14 cellular contexts compared by ENCODE assay signal in genomic region chr17:72123496-72123963, GRCh38. TPM values are rescaled to one million over a fixed set of nuclear protein-coding genes. Genes with fewer than 3 reads are reported as not detected.
A peak's percentile ranks its signal among the peaks of the same experiment; 100 is the strongest.
DNase-seq lines count a peak whose midpoint lies in the region; ATAC-seq, FAIRE-seq and TF ChIP-seq lines count a peak whose summit lies in the region.
"Had no signal": no experiment of that assay in that cellular context is flagged by ENCODE, and none has a peak within 500 bp of the region (broad histone marks: within the 10 kb centered on the region; RNA-seq: fewer than 3 reads in every experiment).

No MANE protein-coding gene starts in this region.

- H3K4me1 Mint-ChIP-seq in activated T-cell treated with anti-CD3 and anti-CD28 coated beads, Interleukin-2, amount 50 U/mL, for 4 hours (ENCODE audit: low read depth), result peaks cover 2% of the 10 kb centered on the region
- peaks cover 6% of the 10 kb centered on the region for H3K4me1 Mint-ChIP-seq in activated CD4-positive, alpha-beta memory T cell treated with anti-CD3 and anti-CD28 coated beads for 36 hours (ENCODE audit: low read depth)

- ATAC-seq in activated T-cell treated with anti-CD3 and anti-CD28 coated beads, Interleukin-2, amount 50 U/mL, for 4 hours, result no peak
- no peak for ATAC-seq in GM21619 (IDR thresholded peaks at IDR 0.05; ENCODE audit: unreplicated experiment)
- ATAC-seq: gastrocnemius medialis had no signal

- H3K27me3 ChIP-seq in HUES6 (ENCODE audit: control insufficient read depth, insufficient read depth, low read length) (peaks cover 55% of the 10 kb centered on the region), mammary epithelial cell (ENCODE audit: insufficient read depth, low read length) (no peaks in the 10 kb centered on the region), kidney epithelial cell (ENCODE audit: control insufficient read depth, insufficient read depth, low read length) (no peaks in the 10 kb centered on the region), small intestine (ENCODE audit: control insufficient read depth in 2 of 2, insufficient read depth in 2 of 2, low read length in 2 of 2) (peaks cover 0 to 29% of the 10 kb centered on the region in 2 donors)

- TF ChIP-seq CTCF in mammary epithelial cell (conservative IDR thresholded peaks at IDR 0.05 in 1 of 2, IDR thresholded peaks at IDR 0.05 in 1 of 2; ENCODE audit: extremely low read depth in 1 of 2, insufficient read depth in 1 of 2, low read depth in 1 of 2, low read length in 2 of 2) (no peak), kidney epithelial cell (IDR thresholded peaks at IDR 0.05; ENCODE audit: insufficient read depth, low read length, poor library complexity, severe bottlenecking) (no peak)

- POLR2A ChIA-PET in activated CD4-positive, alpha-beta memory T cell treated with anti-CD3 and anti-CD28 coated beads for 36 hours (lab: Charles Lee), result no interaction called here

- 0% methylated on average over 8 of the region's 45 CpGs for WGBS in mammary epithelial cell (ENCODE audit: low coverage, missing lambda C conversion rate)
- 14 to 27% (median 19%) methylated on average over 25 to 45 of the region's 45 CpGs for WGBS in small intestine, 3 donors

- no peak overlapping the region for H3K27ac Mint-ChIP-seq in activated CD4-positive, alpha-beta memory T cell treated with anti-CD3 and anti-CD28 coated beads for 36 hours
- H3K27ac Mint-ChIP-seq: activated CD4-positive, alpha-beta memory T cell treated with anti-CD3 and anti-CD28 coated beads, Interleukin-2, amount 10 ng/mL, durations not matched to agents 7 days and 5 days had no signal

- H3K9ac ChIP-seq in HUES6 (ENCODE audit: low read length), result no peak overlapping the region
- H3K9ac ChIP-seq in mammary epithelial cell (ENCODE audit: insufficient read depth, low read length), result peak overlapping the region; percentile 85
- H3K9ac ChIP-seq: KMS-11 had no signal

- dilution Hi-C loops in mammary epithelial cell (cut with HindIII; ENCODE audit: low sequenced_read_pairs), result no loop called here

- H3K4me3 ChIP-seq in HUES6 (ENCODE audit: low read depth, low read length), result peak overlapping the region; percentile 79
- H3K4me3 ChIP-seq in mammary epithelial cell (replicated peaks in 1 of 3; ENCODE audit: insufficient read depth in 1 of 3, low read depth in 2 of 3, low read length in 3 of 3), result peak overlapping the region; percentile 67 to 98 (median 96)
- peak overlapping the region; percentile 96 for H3K4me3 ChIP-seq in kidney epithelial cell (ENCODE audit: low read depth, low read length)
- H3K4me3 ChIP-seq in small intestine (ENCODE audit: low read depth in 1 of 2, low read length in 2 of 2), result peak overlapping the region; percentile 63 to 65

- peak overlapping the region; percentile 97 for H3K4me2 ChIP-seq in mammary epithelial cell (ENCODE audit: insufficient read depth, low read depth, low read length)
- H3K4me2 ChIP-seq: KMS-11 had no signal

- no TSS peak for BruUV-seq in mammary epithelial cell (replicated peaks; lab: Mats Ljungman, UMichigan)

- peaks cover 30% of the 10 kb centered on the region for H3K4me1 ChIP-seq in HUES6 (ENCODE audit: control insufficient read depth, insufficient read depth, low read length)
- H3K4me1 ChIP-seq in mammary epithelial cell (ENCODE audit: insufficient read depth, low read length), result peaks cover 39% of the 10 kb centered on the region
- no peaks in the 10 kb centered on the region for H3K4me1 ChIP-seq in small intestine (ENCODE audit: control insufficient read depth in 2 of 2, insufficient read depth in 1 of 2, low read depth in 1 of 2, low read length in 1 of 2)

- intact Hi-C loops in mammary epithelial cell (cut with micrococcal nuclease), result loop anchor here (2.0 to 5.0 kb wide), 2 partner anchors 215 to 299 kb away; no protein-coding TSS in a partner anchor
- intact Hi-C loops in activated CD4-positive, alpha-beta memory T cell treated with anti-CD3 and anti-CD28 coated beads for 36 hours (cut with micrococcal nuclease), result no loop called here

- H3K36me3 ChIP-seq in HUES6 (ENCODE audit: control insufficient read depth, insufficient read depth, low read length), result peaks cover 8% of the 10 kb centered on the region; the same call in 1 of the 2 replicates
- H3K36me3 ChIP-seq in mammary epithelial cell (ENCODE audit: insufficient read depth, low read length), result peaks cover 11% of the 10 kb centered on the region
- peaks cover 1% of the 10 kb centered on the region for H3K36me3 ChIP-seq in kidney epithelial cell (ENCODE audit: control insufficient read depth, insufficient read depth, low read length)
- H3K36me3 ChIP-seq in small intestine (ENCODE audit: control insufficient read depth in 2 of 2, insufficient read depth in 2 of 2, low read length in 2 of 2), result no peaks in the 10 kb centered on the region
- H3K36me3 ChIP-seq: gastrocnemius medialis, vagina had no signal

- H3K9me3 ChIP-seq in HUES6 (ENCODE audit: control insufficient read depth, insufficient read depth, low read depth, low read length) (no peaks in the 10 kb centered on the region), mammary epithelial cell (replicated peaks; ENCODE audit: insufficient read depth, low read length) (no peaks in the 10 kb centered on the region), small intestine (ENCODE audit: control insufficient read depth, low read depth) (no peaks in the 10 kb centered on the region)
- H3K9me3 ChIP-seq: gastrocnemius medialis, vagina had no signal

- in situ Hi-C loops in mammary epithelial cell (cut with MboI; ENCODE audit: low sequenced_read_pairs in 2 of 2), result loop anchor here (10.0 to 25.0 kb wide), 3 partner anchors 301 to 1011 kb away; no protein-coding TSS in a partner anchor

- DNase-seq in mammary epithelial cell, result peak; percentile 38
- no peak for DNase-seq in kidney epithelial cell (ENCODE audit: low read depth)
- no peak for DNase-seq in small intestine
- DNase-seq in activated T-cell treated with anti-CD3 and anti-CD28 coated beads, Interleukin-2, amount 50 U/mL, for 4 hours, result no peak
- no peak for DNase-seq in DMS53 treated with DMSO at 0.1 percent for 48 hours (lab: John Stamatoyannopoulos, UW; ENCODE audit: unreplicated experiment)
- no peak for DNase-seq in activated CD4-positive, alpha-beta memory T cell treated with anti-CD3 and anti-CD28 coated beads for 36 hours
- DNase-seq: activated CD4-positive, alpha-beta memory T cell treated with anti-CD3 and anti-CD28 coated beads, Interleukin-2, amount 10 ng/mL, durations not matched to agents 7 days and 5 days; DMS 273 treated with DMSO at 0.1 percent for 48 hours; gastrocnemius medialis; NCI-H510A treated with DMSO at 0.1 percent for 48 hours had no signal

- no peaks in the 10 kb centered on the region for H3K36me3 Mint-ChIP-seq in activated T-cell treated with anti-CD3 and anti-CD28 coated beads, Interleukin-2, amount 50 U/mL, for 4 hours (ENCODE audit: insufficient read depth)
- peaks cover 3% of the 10 kb centered on the region for H3K36me3 Mint-ChIP-seq in activated CD4-positive, alpha-beta memory T cell treated with anti-CD3 and anti-CD28 coated beads for 36 hours

- peaks cover 51% of the 10 kb centered on the region for H3K27me3 Mint-ChIP-seq in activated T-cell treated with anti-CD3 and anti-CD28 coated beads, Interleukin-2, amount 50 U/mL, for 4 hours (ENCODE audit: low read depth)
- peaks cover 47% of the 10 kb centered on the region for H3K27me3 Mint-ChIP-seq in activated CD4-positive, alpha-beta memory T cell treated with anti-CD3 and anti-CD28 coated beads for 36 hours

- peaks cover 53% of the 10 kb centered on the region for H3K79me2 ChIP-seq in mammary epithelial cell (ENCODE audit: insufficient read depth, low read length)

- H3K9me3 Mint-ChIP-seq in activated T-cell treated with anti-CD3 and anti-CD28 coated beads, Interleukin-2, amount 50 U/mL, for 4 hours, result no peaks in the 10 kb centered on the region
- no peaks in the 10 kb centered on the region for H3K9me3 Mint-ChIP-seq in activated CD4-positive, alpha-beta memory T cell treated with anti-CD3 and anti-CD28 coated beads for 36 hours
- H3K9me3 Mint-ChIP-seq: activated CD4-positive, alpha-beta memory T cell treated with anti-CD3 and anti-CD28 coated beads, Interleukin-2, amount 10 ng/mL, durations not matched to agents 7 days and 5 days had no signal

- no peak overlapping the region for H3K27ac ChIP-seq in HUES6 (ENCODE audit: low read depth, low read length)
- peak overlapping the region; percentile 60 for H3K27ac ChIP-seq in mammary epithelial cell (ENCODE audit: insufficient read depth, low read depth, low read length)
- peak overlapping the region in 1 of 2 donors; percentile 11 for H3K27ac ChIP-seq in small intestine (ENCODE audit: low read depth in 1 of 2, low read length in 1 of 2)
- H3K27ac ChIP-seq: KMS-11, vagina had no signal

- no peak overlapping the region for H3K4me3 Mint-ChIP-seq in activated T-cell treated with anti-CD3 and anti-CD28 coated beads, Interleukin-2, amount 50 U/mL, for 4 hours
- no peak overlapping the region for H3K4me3 Mint-ChIP-seq in activated CD4-positive, alpha-beta memory T cell treated with anti-CD3 and anti-CD28 coated beads for 36 hours

- H4K20me1 ChIP-seq in mammary epithelial cell (ENCODE audit: insufficient read depth, low read length), result peaks cover 7% of the 10 kb centered on the region

- CTCF ChIA-PET in mammary epithelial cell (lab: Charles Lee; ENCODE audit: low non-redundant PET), result no interaction called here
- CTCF ChIA-PET in activated CD4-positive, alpha-beta memory T cell treated with anti-CD3 and anti-CD28 coated beads for 36 hours (lab: Charles Lee), result no interaction called here

- no peak for FAIRE-seq in small intestine (lab: Jason Lieb, UNC)

- no peak overlapping the region for H2AFZ ChIP-seq in mammary epithelial cell (ENCODE audit: low read depth, low read length)

RNA-seq across cellular contexts. Expression of gene SOX9, which starts 2.7 kb away (rescaled TPM):
- total RNA-seq in mammary epithelial cell (10 to 100 TPM; 77.4 to 81.9 TPM), kidney epithelial cell (65.9 and 80.0 TPM in 2 replicates)
- polyA plus RNA-seq in mammary epithelial cell (31.6 TPM), small intestine (10 to 100 TPM in 1 of 3 donors, 1 to 10 TPM in 2; 3.0 to 21.2 (median 5.4) TPM)
- 33.8 TPM for polyA minus RNA-seq in mammary epithelial cell
- total RNA-seq in activated T-cell treated with anti-CD3 and anti-CD28 coated beads, Interleukin-2, amount 50 U/mL, for 4 hours, result under 1 TPM; 0.08 to 0.16 (median 0.15) TPM
- total RNA-seq in activated CD4-positive, alpha-beta memory T cell treated with anti-CD3 and anti-CD28 coated beads for 36 hours, result not detected
- total RNA-seq: activated CD4-positive, alpha-beta memory T cell treated with anti-CD3 and anti-CD28 coated beads, Interleukin-2, amount 10 ng/mL, durations not matched to agents 7 days and 5 days had no signal

Comparison
In these comparisons a context has a peak if more than half of its experiments do, and no peak if none do; other contexts are left out.
1. RNA of gene SOX9, which starts 2.7 kb away (total RNA-seq): 77.4 to 81.9 TPM in mammary epithelial cell and 65.9 to 80.0 TPM in kidney epithelial cell; 0.08 to 0.16 TPM in activated T-cell treated with anti-CD3 and anti-CD28 coated beads, Interleukin-2, amount 50 U/mL, for 4 hours and not detected in activated CD4-positive, alpha-beta memory T cell treated with anti-CD3 and anti-CD28 coated beads for 36 hours; every median in the first group is over 10 times any median in the second.
2. Peak in every context shown above with its lines, with median percentiles within 50 percentile points of each other: H3K4me3 ChIP-seq.